ENCODE assay signal across 1 cellular context in the genomic region with DNA sequence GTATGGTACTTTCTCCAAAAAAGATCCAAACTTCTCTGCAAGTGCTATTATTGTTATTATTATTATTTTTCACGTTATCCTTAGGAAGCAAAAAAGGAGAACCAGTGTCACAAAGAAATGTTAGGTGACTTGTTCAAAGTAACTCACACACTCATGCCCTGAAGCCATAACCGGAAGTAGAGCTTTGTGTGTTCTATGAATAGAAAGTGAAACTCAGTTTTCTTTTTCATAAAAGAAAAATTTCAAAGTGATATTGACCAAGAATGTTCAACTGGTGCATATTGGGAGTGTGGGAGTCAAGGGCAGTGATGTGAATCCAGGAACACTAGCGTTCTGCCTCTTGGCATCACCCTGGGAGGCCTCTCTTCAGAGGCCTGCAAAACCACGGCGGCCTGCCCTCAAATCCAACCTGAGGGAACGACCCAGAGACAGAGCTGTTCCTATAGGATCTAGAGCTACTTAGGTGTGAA.
TF ChIP-seq lines count a peak whose summit lies in the region.

No MANE protein-coding gene starts in this region.

TF ChIP-seq in K562, 482 proteins besides CTCF, POLR2A, EP300 and RAD21 (continued from another document and continues in another):
- TF ChIP-seq, protein P1, sequence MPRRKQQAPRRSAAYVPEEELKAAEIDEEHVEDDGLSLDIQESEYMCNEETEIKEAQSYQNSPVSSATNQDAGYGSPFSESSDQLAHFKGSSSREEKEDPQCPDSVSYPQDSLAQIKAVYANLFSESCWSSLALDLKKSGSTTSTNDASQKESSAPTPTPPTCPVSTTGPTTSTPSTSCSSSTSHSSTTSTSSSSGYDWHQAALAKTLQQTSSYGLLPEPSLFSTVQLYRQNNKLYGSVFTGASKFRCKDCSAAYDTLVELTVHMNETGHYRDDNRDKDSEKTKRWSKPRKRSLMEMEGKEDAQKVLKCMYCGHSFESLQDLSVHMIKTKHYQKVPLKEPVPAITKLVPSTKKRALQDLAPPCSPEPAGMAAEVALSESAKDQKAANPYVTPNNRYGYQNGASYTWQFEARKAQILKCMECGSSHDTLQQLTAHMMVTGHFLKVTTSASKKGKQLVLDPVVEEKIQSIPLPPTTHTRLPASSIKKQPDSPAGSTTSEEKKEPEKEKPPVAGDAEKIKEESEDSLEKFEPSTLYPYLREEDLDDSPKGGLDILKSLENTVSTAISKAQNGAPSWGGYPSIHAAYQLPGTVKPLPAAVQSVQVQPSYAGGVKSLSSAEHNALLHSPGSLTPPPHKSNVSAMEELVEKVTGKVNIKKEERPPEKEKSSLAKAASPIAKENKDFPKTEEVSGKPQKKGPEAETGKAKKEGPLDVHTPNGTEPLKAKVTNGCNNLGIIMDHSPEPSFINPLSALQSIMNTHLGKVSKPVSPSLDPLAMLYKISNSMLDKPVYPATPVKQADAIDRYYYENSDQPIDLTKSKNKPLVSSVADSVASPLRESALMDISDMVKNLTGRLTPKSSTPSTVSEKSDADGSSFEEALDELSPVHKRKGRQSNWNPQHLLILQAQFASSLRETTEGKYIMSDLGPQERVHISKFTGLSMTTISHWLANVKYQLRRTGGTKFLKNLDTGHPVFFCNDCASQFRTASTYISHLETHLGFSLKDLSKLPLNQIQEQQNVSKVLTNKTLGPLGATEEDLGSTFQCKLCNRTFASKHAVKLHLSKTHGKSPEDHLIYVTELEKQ (CRISPR knock-in tag; IDR thresholded peaks at IDR 0.05), result 0 out of 2 replicates have a peak, but pooled peaks have one; percentile 28
- no peak for TF ChIP-seq PHF21A (IDR thresholded peaks at IDR 0.05; ENCODE audit: borderline replicate concordance, low read depth)
- no peak for TF ChIP-seq ARHGAP35 (IDR thresholded peaks at IDR 0.05; ENCODE audit: partially characterized antibody)
- TF ChIP-seq MEIS2 (IDR thresholded peaks at IDR 0.05; ENCODE audit: partially characterized antibody), result no peak
- TF ChIP-seq, protein P2, sequence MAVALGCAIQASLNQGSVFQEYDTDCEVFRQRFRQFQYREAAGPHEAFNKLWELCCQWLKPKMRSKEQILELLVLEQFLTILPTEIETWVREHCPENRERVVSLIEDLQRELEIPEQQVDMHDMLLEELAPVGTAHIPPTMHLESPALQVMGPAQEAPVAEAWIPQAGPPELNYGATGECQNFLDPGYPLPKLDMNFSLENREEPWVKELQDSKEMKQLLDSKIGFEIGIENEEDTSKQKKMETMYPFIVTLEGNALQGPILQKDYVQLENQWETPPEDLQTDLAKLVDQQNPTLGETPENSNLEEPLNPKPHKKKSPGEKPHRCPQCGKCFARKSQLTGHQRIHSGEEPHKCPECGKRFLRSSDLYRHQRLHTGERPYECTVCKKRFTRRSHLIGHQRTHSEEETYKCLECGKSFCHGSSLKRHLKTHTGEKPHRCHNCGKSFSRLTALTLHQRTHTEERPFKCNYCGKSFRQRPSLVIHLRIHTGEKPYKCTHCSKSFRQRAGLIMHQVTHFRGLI (CRISPR knock-in tag; IDR thresholded peaks at IDR 0.05), result peak; percentile 50; the same call in 1 of the 2 replicates
- no peak for TF ChIP-seq RBM15 (IDR thresholded peaks at IDR 0.05; ENCODE audit: insufficient read depth, low read length)
- no peak for TF ChIP-seq TBP (optimal IDR thresholded peaks at IDR 0.05; ENCODE audit: low read depth, low read length)
- no peak for TF ChIP-seq ARID1B (IDR thresholded peaks at IDR 0.05)
- TF ChIP-seq, protein P3, sequence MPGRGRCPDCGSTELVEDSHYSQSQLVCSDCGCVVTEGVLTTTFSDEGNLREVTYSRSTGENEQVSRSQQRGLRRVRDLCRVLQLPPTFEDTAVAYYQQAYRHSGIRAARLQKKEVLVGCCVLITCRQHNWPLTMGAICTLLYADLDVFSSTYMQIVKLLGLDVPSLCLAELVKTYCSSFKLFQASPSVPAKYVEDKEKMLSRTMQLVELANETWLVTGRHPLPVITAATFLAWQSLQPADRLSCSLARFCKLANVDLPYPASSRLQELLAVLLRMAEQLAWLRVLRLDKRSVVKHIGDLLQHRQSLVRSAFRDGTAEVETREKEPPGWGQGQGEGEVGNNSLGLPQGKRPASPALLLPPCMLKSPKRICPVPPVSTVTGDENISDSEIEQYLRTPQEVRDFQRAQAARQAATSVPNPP (IDR thresholded peaks at IDR 0.05; ENCODE audit: borderline replicate concordance, insufficient read depth, insufficient read length), result no peak
- no peak for TF ChIP-seq SMARCC2 (IDR thresholded peaks at IDR 0.05; ENCODE audit: low read depth)
- no peak for TF ChIP-seq ATF1 (CRISPR knock-in tag; IDR thresholded peaks at IDR 0.05)
- no peak for TF ChIP-seq ATF1 (tag; IDR thresholded peaks at IDR 0.05)
- TF ChIP-seq HNRNPL (IDR thresholded peaks at IDR 0.05; ENCODE audit: low read depth, low read length), result no peak
- no peak for TF ChIP-seq ZNF717 (CRISPR knock-in tag; IDR thresholded peaks at IDR 0.05)
- TF ChIP-seq, protein P4, sequence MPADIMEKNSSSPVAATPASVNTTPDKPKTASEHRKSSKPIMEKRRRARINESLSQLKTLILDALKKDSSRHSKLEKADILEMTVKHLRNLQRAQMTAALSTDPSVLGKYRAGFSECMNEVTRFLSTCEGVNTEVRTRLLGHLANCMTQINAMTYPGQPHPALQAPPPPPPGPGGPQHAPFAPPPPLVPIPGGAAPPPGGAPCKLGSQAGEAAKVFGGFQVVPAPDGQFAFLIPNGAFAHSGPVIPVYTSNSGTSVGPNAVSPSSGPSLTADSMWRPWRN (IDR thresholded peaks at IDR 0.05; ENCODE audit: low read depth), result no peak
- no peak for TF ChIP-seq FOS (IDR thresholded peaks at IDR 0.05; ENCODE audit: extremely low read depth, insufficient read length)
- no peak for TF ChIP-seq TCF7 (IDR thresholded peaks at IDR 0.05; ENCODE audit: borderline replicate concordance)
- no peak for TF ChIP-seq ZFP36 (IDR thresholded peaks at IDR 0.05; ENCODE audit: low read depth, low read length, partially characterized antibody)
- peak; percentile 67; the same call in 1 of the 2 replicates for TF ChIP-seq GTF2A2 (tag; IDR thresholded peaks at IDR 0.05)
- TF ChIP-seq KAT7 (CRISPR knock-in tag; IDR thresholded peaks at IDR 0.05; ENCODE audit: borderline replicate concordance), result no peak
- no peak for TF ChIP-seq SMC3 (conservative IDR thresholded peaks at IDR 0.05; ENCODE audit: insufficient read depth, low read depth, low read length)
- TF ChIP-seq PHF20 (IDR thresholded peaks at IDR 0.05; ENCODE audit: partially characterized antibody), result no peak
- TF ChIP-seq, protein P5, sequence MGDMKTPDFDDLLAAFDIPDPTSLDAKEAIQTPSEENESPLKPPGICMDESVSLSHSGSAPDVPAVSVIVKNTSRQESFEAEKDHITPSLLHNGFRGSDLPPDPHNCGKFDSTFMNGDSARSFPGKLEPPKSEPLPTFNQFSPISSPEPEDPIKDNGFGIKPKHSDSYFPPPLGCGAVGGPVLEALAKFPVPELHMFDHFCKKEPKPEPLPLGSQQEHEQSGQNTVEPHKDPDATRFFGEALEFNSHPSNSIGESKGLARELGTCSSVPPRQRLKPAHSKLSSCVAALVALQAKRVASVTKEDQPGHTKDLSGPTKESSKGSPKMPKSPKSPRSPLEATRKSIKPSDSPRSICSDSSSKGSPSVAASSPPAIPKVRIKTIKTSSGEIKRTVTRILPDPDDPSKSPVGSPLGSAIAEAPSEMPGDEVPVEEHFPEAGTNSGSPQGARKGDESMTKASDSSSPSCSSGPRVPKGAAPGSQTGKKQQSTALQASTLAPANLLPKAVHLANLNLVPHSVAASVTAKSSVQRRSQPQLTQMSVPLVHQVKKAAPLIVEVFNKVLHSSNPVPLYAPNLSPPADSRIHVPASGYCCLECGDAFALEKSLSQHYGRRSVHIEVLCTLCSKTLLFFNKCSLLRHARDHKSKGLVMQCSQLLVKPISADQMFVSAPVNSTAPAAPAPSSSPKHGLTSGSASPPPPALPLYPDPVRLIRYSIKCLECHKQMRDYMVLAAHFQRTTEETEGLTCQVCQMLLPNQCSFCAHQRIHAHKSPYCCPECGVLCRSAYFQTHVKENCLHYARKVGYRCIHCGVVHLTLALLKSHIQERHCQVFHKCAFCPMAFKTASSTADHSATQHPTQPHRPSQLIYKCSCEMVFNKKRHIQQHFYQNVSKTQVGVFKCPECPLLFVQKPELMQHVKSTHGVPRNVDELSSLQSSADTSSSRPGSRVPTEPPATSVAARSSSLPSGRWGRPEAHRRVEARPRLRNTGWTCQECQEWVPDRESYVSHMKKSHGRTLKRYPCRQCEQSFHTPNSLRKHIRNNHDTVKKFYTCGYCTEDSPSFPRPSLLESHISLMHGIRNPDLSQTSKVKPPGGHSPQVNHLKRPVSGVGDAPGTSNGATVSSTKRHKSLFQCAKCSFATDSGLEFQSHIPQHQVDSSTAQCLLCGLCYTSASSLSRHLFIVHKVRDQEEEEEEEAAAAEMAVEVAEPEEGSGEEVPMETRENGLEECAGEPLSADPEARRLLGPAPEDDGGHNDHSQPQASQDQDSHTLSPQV (IDR thresholded peaks at IDR 0.05), result peak; percentile 91
- no peak for TF ChIP-seq PHTF2 (CRISPR knock-in tag; IDR thresholded peaks at IDR 0.05)
- TF ChIP-seq KLF13 (tag; IDR thresholded peaks at IDR 0.05; ENCODE audit: borderline replicate concordance, low read depth), result no peak
- TF ChIP-seq ARID2 (IDR thresholded peaks at IDR 0.05), result no peak
- TF ChIP-seq NFE2 (IDR thresholded peaks at IDR 0.05; ENCODE audit: low read depth), result no peak
- TF ChIP-seq CHD2 (IDR thresholded peaks at IDR 0.05; ENCODE audit: low read depth, low read length), result no peak
- TF ChIP-seq SMARCE1 (IDR thresholded peaks at IDR 0.05), result no peak
- TF ChIP-seq CHD1 (IDR thresholded peaks at IDR 0.05; ENCODE audit: low read length), result no peak
- no peak for TF ChIP-seq SPI1 (IDR thresholded peaks at IDR 0.05; ENCODE audit: borderline replicate concordance, low read depth, low read length)
- TF ChIP-seq, protein P6, sequence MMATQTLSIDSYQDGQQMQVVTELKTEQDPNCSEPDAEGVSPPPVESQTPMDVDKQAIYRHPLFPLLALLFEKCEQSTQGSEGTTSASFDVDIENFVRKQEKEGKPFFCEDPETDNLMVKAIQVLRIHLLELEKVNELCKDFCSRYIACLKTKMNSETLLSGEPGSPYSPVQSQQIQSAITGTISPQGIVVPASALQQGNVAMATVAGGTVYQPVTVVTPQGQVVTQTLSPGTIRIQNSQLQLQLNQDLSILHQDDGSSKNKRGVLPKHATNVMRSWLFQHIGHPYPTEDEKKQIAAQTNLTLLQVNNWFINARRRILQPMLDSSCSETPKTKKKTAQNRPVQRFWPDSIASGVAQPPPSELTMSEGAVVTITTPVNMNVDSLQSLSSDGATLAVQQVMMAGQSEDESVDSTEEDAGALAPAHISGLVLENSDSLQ (IDR thresholded peaks at IDR 0.05), result no peak
- no peak for TF ChIP-seq ZSCAN29 (IDR thresholded peaks at IDR 0.05)
- no peak for TF ChIP-seq PURB (CRISPR knock-in tag; IDR thresholded peaks at IDR 0.05; ENCODE audit: low read depth)
- no peak for TF ChIP-seq POLR2AphosphoS2 (IDR thresholded peaks at IDR 0.05; ENCODE audit: low read length)
- no peak for TF ChIP-seq COPS2 (conservative IDR thresholded peaks at IDR 0.05)
- no peak for TF ChIP-seq POLR2AphosphoS5 (IDR thresholded peaks at IDR 0.05; ENCODE audit: control insufficient read depth, insufficient read depth, low read depth, low read length)
- TF ChIP-seq, protein P7, sequence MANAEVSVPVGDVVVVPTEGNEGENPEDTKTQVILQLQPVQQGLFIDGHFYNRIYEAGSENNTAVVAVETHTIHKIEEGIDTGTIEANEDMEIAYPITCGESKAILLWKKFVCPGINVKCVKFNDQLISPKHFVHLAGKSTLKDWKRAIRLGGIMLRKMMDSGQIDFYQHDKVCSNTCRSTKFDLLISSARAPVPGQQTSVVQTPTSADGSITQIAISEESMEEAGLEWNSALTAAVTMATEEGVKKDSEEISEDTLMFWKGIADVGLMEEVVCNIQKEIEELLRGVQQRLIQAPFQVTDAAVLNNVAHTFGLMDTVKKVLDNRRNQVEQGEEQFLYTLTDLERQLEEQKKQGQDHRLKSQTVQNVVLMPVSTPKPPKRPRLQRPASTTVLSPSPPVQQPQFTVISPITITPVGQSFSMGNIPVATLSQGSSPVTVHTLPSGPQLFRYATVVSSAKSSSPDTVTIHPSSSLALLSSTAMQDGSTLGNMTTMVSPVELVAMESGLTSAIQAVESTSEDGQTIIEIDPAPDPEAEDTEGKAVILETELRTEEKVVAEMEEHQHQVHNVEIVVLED (CRISPR knock-in tag; IDR thresholded peaks at IDR 0.05), result no peak
- peak; percentile 93; the same call in 1 of the 2 replicates for TF ChIP-seq ERF (CRISPR knock-in tag; IDR thresholded peaks at IDR 0.05)
- TF ChIP-seq TRIM24 (IDR thresholded peaks at IDR 0.05), result no peak
- TF ChIP-seq, protein P8, sequence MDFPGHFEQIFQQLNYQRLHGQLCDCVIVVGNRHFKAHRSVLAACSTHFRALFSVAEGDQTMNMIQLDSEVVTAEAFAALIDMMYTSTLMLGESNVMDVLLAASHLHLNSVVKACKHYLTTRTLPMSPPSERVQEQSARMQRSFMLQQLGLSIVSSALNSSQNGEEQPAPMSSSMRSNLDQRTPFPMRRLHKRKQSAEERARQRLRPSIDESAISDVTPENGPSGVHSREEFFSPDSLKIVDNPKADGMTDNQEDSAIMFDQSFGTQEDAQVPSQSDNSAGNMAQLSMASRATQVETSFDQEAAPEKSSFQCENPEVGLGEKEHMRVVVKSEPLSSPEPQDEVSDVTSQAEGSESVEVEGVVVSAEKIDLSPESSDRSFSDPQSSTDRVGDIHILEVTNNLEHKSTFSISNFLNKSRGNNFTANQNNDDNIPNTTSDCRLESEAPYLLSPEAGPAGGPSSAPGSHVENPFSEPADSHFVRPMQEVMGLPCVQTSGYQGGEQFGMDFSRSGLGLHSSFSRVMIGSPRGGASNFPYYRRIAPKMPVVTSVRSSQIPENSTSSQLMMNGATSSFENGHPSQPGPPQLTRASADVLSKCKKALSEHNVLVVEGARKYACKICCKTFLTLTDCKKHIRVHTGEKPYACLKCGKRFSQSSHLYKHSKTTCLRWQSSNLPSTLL (IDR thresholded peaks at IDR 0.05), result no peak
- no peak for TF ChIP-seq TAF15 (IDR thresholded peaks at IDR 0.05; ENCODE audit: low read depth, low read length)
- TF ChIP-seq, protein P9, sequence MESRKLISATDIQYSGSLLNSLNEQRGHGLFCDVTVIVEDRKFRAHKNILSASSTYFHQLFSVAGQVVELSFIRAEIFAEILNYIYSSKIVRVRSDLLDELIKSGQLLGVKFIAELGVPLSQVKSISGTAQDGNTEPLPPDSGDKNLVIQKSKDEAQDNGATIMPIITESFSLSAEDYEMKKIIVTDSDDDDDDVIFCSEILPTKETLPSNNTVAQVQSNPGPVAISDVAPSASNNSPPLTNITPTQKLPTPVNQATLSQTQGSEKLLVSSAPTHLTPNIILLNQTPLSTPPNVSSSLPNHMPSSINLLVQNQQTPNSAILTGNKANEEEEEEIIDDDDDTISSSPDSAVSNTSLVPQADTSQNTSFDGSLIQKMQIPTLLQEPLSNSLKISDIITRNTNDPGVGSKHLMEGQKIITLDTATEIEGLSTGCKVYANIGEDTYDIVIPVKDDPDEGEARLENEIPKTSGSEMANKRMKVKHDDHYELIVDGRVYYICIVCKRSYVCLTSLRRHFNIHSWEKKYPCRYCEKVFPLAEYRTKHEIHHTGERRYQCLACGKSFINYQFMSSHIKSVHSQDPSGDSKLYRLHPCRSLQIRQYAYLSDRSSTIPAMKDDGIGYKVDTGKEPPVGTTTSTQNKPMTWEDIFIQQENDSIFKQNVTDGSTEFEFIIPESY (CRISPR knock-in tag; IDR thresholded peaks at IDR 0.05), result no peak
- TF ChIP-seq ZNF551 (CRISPR knock-in tag; IDR thresholded peaks at IDR 0.05), result 0 out of 2 replicates have a peak, but pooled peaks have one; percentile 1
- TF ChIP-seq CHCHD3 (CRISPR knock-in tag; IDR thresholded peaks at IDR 0.05), result no peak
- TF ChIP-seq ZNF217 (CRISPR knock-in tag; IDR thresholded peaks at IDR 0.05), result no peak
